10 cellular contexts compared by ENCODE assay signal in genomic region chr12:43556057-43556456, GRCh38. TPM values are rescaled to one million over a fixed set of nuclear protein-coding genes. Genes with fewer than 3 reads are reported as not detected.
"Had no signal": no experiment of that assay in that cellular context is flagged by ENCODE, and none has a peak within 500 bp of the region (broad histone marks: within the 10 kb centered on the region; RNA-seq: fewer than 3 reads in every experiment).

No MANE protein-coding gene starts in this region.

- H3K4me3 Mint-ChIP-seq: IgD-negative memory B cell had no signal

- FAIRE-seq: HepG2, HTR-8/SVneo had no signal

- H3K4me1 Mint-ChIP-seq: IgD-negative memory B cell had no signal

- H3K4me2 ChIP-seq: KMS-11 had no signal

- DNase-seq: IMR-90, KBM-7, KG1 had no signal

- H3K27ac ChIP-seq: HL-60, KMS-11 had no signal

- H3K9ac ChIP-seq: KMS-11 had no signal

- H3K36me3 Mint-ChIP-seq: IgD-negative memory B cell had no signal

- H3K27ac Mint-ChIP-seq: IgD-negative memory B cell had no signal

- ATAC-seq: HepG2 had no signal

RNA-seq across cellular contexts. Expression of gene ADAMTS20, which starts 4.1 kb away (rescaled TPM):
- total RNA-seq: HepG2, HT-29, HT1080, IMR-90 had no signal
- polyA plus RNA-seq: HepG2, IgD-negative memory B cell, IMR-90 had no signal
